8 cellular contexts compared by ENCODE assay signal in the genomic region with DNA sequence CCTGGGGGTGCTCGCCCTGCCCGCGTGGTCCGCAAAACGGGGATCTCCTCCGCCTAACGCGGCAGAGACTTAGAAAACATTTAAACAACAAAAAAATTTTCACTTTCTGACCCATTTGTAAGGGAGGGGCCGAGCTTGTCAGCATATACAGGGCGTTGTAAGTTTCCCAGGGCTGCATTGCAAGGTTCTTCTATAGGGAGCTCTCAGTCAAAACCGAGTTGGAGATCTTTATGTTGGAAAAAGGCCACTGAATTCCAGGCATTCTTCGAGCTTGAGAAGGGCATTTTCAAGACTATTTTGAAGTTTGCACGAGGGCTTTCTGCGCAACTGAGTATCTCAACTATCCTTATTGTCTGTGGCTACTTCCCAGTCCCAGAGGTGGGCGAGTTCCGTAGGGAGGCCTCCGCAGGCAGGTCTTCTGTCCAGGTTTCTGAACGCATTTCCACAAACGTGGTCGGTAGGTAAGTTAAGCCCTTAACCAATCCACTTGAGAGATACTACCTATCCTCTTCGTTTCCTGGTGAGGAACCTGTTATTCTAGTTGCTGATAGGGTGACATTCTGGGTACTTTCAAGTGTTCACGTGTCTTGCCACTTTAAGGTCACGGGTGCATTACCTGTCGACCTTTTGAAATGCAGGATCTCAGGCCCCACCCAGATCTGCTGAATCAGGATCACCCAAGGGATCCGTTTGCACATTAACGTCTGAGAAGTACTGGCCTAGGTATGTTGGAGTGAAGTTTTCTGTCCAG. TPM values are rescaled to one million over a fixed set of nuclear protein-coding genes. Genes with fewer than 3 reads are reported as not detected.
DNase-seq lines count a peak whose midpoint lies in the region; ATAC-seq and TF ChIP-seq lines count a peak whose summit lies in the region.

No MANE protein-coding gene starts in this region.

- DNase-seq in ELF-1 (ENCODE audit: low read depth, low spot score) (peak; percentile 74), cardiac muscle cell (ENCODE audit: low read depth in 1 of 2, low spot score in 1 of 2) (peak; percentile 36 to 88), DMS114 treated with DMSO at 0.1 percent for 48 hours (lab: John Stamatoyannopoulos, UW; ENCODE audit: unreplicated experiment) (no peak), ecto neural progenitor cell (ENCODE audit: low spot score) (no peak), G401 (ENCODE audit: low spot score) (no peak)
- DNase-seq in activated CD8-positive, alpha-beta T cell treated with anti-CD3 and anti-CD28 coated beads for 36 hours, result no peak

- no peak overlapping the region for H3K27ac Mint-ChIP-seq in activated CD8-positive, alpha-beta T cell treated with anti-CD3 and anti-CD28 coated beads for 36 hours

- H3K4me2 ChIP-seq in parathyroid adenoma (ENCODE audit: low read length), result peak overlapping the region; percentile 100

- H3K9me3 ChIP-seq in HUES6 (ENCODE audit: control insufficient read depth, insufficient read depth, low read depth, low read length) (no peaks in the 10 kb centered on the region), cardiac muscle cell (ENCODE audit: low read depth) (no peaks in the 10 kb centered on the region), parathyroid adenoma (ENCODE audit: control insufficient read depth, low read length) (no peaks in the 10 kb centered on the region)

- H3K4me3 ChIP-seq in HUES6 (ENCODE audit: low read depth, low read length), result peak overlapping the region; percentile 93
- H3K4me3 ChIP-seq in cardiac muscle cell, result peak overlapping the region; percentile 56
- H3K4me3 ChIP-seq in parathyroid adenoma (ENCODE audit: low read depth, low read length), result peak overlapping the region; percentile 95

- H3K79me2 ChIP-seq in parathyroid adenoma, result no peaks in the 10 kb centered on the region

- H3K36me3 Mint-ChIP-seq in activated CD8-positive, alpha-beta T cell treated with anti-CD3 and anti-CD28 coated beads for 36 hours (ENCODE audit: low read depth), result no peaks in the 10 kb centered on the region

- no peak for TF ChIP-seq CTCF in activated CD8-positive, alpha-beta T cell treated with anti-CD3 and anti-CD28 coated beads for 36 hours (IDR thresholded peaks at IDR 0.05)
- no peak for TF ChIP-seq CTCF in cardiac muscle cell (IDR thresholded peaks at IDR 0.05; ENCODE audit: low read depth, low read length)
- no peak for TF ChIP-seq CTCF in parathyroid adenoma (IDR thresholded peaks at IDR 0.05)

- H3K27me3 ChIP-seq in HUES6 (ENCODE audit: control insufficient read depth, insufficient read depth, low read length) (peaks cover 5% of the 10 kb centered on the region; the same call in 1 of the 2 replicates), cardiac muscle cell (peaks cover 34% of the 10 kb centered on the region), parathyroid adenoma (ENCODE audit: control insufficient read depth, insufficient read depth, low read length) (no peaks in the 10 kb centered on the region)

- H3K4me3 Mint-ChIP-seq in activated CD8-positive, alpha-beta T cell treated with anti-CD3 and anti-CD28 coated beads for 36 hours, result peak overlapping the region; percentile 82

- peaks cover 16% of the 10 kb centered on the region for H3K4me1 Mint-ChIP-seq in activated CD8-positive, alpha-beta T cell treated with anti-CD3 and anti-CD28 coated beads for 36 hours (ENCODE audit: low read depth)

- peaks cover 9% of the 10 kb centered on the region for H3K27me3 Mint-ChIP-seq in activated CD8-positive, alpha-beta T cell treated with anti-CD3 and anti-CD28 coated beads for 36 hours

- in situ Hi-C loops in G401 (cut with HindIII; ENCODE audit: low sequenced_read_pairs), result no loop called here

- H3K9me3 Mint-ChIP-seq in activated CD8-positive, alpha-beta T cell treated with anti-CD3 and anti-CD28 coated beads for 36 hours, result no peaks in the 10 kb centered on the region

- H3K27ac ChIP-seq in HUES6 (ENCODE audit: low read depth, low read length), result peak overlapping the region; percentile 76
- no peak overlapping the region for H3K27ac ChIP-seq in cardiac muscle cell
- H3K27ac ChIP-seq in parathyroid adenoma, result peak overlapping the region; percentile 92

- no peak for ATAC-seq in activated CD8-positive, alpha-beta T cell treated with anti-CD3 and anti-CD28 coated beads for 36 hours

- peak overlapping the region; percentile 94 for H3K9ac ChIP-seq in HUES6 (ENCODE audit: low read length)
- no peak overlapping the region for H3K9ac ChIP-seq in parathyroid adenoma

- POLR2A ChIA-PET in activated CD8-positive, alpha-beta T cell treated with anti-CD3 and anti-CD28 coated beads for 36 hours (lab: Charles Lee), result no interaction called here

- H3K4me1 ChIP-seq in HUES6 (ENCODE audit: control insufficient read depth, insufficient read depth, low read length), result peaks cover 20% of the 10 kb centered on the region
- peaks cover 7% of the 10 kb centered on the region for H3K4me1 ChIP-seq in cardiac muscle cell (ENCODE audit: low read depth)
- no peaks in the 10 kb centered on the region for H3K4me1 ChIP-seq in parathyroid adenoma

- CTCF ChIA-PET in activated CD8-positive, alpha-beta T cell treated with anti-CD3 and anti-CD28 coated beads for 36 hours (lab: Charles Lee), result interaction anchor here (0.8 to 1.0 kb wide), 3 partner anchors 9 to 87 kb away, joined by 3 to 4 read pairs (median 3); a partner anchor contains a TSS

- H3K36me3 ChIP-seq in HUES6 (ENCODE audit: control insufficient read depth, insufficient read depth, low read length) (no peaks in the 10 kb centered on the region), cardiac muscle cell (no peaks in the 10 kb centered on the region), parathyroid adenoma (ENCODE audit: control insufficient read depth, insufficient read depth, low read length) (no peaks in the 10 kb centered on the region)

- H2AFZ ChIP-seq in parathyroid adenoma, result peak overlapping the region; percentile 61

- intact Hi-C loops in activated CD8-positive, alpha-beta T cell treated with anti-CD3 and anti-CD28 coated beads for 36 hours (cut with micrococcal nuclease), result no loop called here

RNA-seq across cellular contexts. Expression of a gene that starts 51.5 kb away (rescaled TPM):
- total RNA-seq in activated CD8-positive, alpha-beta T cell treated with anti-CD3 and anti-CD28 coated beads for 36 hours, result 1 to 10 TPM; 3.7 to 3.9 TPM
- 81.3 and 102 TPM in 2 replicates for total RNA-seq in cardiac muscle cell
- 69.3 and 105 TPM in 2 replicates for polyA plus RNA-seq in cardiac muscle cell
- 1.7 and 5.1 TPM in 2 replicates for total RNA-seq in G401 (2014; rRNA removed; shearing (Covaris generic))

Comparison
In these comparisons a context has a peak if more than half of its experiments do, and no peak if none do; other contexts are left out.
1. DNase-seq: peak in ELF-1 (single experiment) and cardiac muscle cell (2 of 2); none in activated CD8-positive, alpha-beta T cell treated with anti-CD3 and anti-CD28 coated beads for 36 hours (single experiment), DMS114 treated with DMSO at 0.1 percent for 48 hours (single experiment), ecto neural progenitor cell (single experiment) and G401 (single experiment).
2. RNA of a gene that starts 51.5 kb away (total RNA-seq): 81.3 to 102 TPM in cardiac muscle cell; 1.7 to 5.1 TPM in G401 and 3.7 to 3.9 TPM in activated CD8-positive, alpha-beta T cell treated with anti-CD3 and anti-CD28 coated beads for 36 hours; every median in the first group is over 10 times any median in the second.
3. Peak in every context shown above with its lines, with median percentiles within 50 percentile points of each other: H3K4me3 ChIP-seq.